In the genomic region with DNA sequence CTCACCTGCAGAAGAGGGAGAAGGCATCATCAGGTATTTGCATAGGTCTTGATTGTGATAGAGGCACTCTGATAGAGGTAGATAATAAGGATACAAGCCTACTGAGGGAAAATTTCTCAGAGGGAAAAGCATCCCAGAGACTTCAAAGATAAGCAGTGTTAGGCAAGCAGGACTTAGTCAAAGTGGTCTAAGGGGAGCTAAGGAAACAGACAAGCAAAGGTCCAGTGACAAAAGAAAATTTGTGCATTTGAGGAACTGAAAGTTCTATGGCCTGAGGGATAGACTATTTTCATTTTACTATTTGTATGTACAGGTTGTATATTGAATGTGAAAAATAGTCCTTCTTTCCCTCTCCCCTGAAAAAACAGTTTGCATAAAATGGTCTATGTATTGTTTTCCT, we compare ENCODE assay signal across 11 cellular contexts. TPM values are rescaled to one million over a fixed set of nuclear protein-coding genes. Genes with fewer than 3 reads are reported as not detected.
DNase-seq lines count a peak whose midpoint lies in the region; ATAC-seq and TF ChIP-seq lines count a peak whose summit lies in the region.
"Had no signal": no experiment of that assay in that cellular context is flagged by ENCODE, and none has a peak within 500 bp of the region (broad histone marks: within the 10 kb centered on the region; RNA-seq: fewer than 3 reads in every experiment).

No MANE protein-coding gene starts in this region.

- no peaks in the 10 kb centered on the region for H3K9me3 ChIP-seq in esophagus muscularis mucosa
- H3K9me3 ChIP-seq in osteoblast (ENCODE audit: low read depth, low read length): no peaks in the 10 kb centered on the region
- H3K9me3 ChIP-seq: SJSA1 had no signal

- no peaks in the 10 kb centered on the region for H3K79me2 ChIP-seq in osteoblast (ENCODE audit: insufficient read depth, low read length)

- H3K4me3 Mint-ChIP-seq in activated naive CD4-positive, alpha-beta T cell treated with anti-CD3 and anti-CD28 coated beads, Interleukin-2, amount 50 U/mL, for 24 hours: no peak overlapping the region
- H3K4me3 Mint-ChIP-seq in activated naive CD4-positive, alpha-beta T cell treated with anti-CD3 and anti-CD28 coated beads, Interleukin-2, amount 10 ng/mL, durations not matched to agents 7 days and 5 days: no peak overlapping the region
- H3K4me3 Mint-ChIP-seq: activated CD4-positive, alpha-beta T cell treated with anti-CD3 and anti-CD28 coated beads, Interleukin-2, amount 10 ng/mL, durations not matched to agents 24 days and 14 days had no signal

- CTCF ChIA-PET in activated naive CD4-positive, alpha-beta T cell treated with anti-CD3 and anti-CD28 coated beads, Interleukin-2, amount 10 ng/mL, durations not matched to agents 7 days and 5 days (lab: Charles Lee): interaction anchor here (0.8 to 2.0 kb wide), 9 partner anchors 10 to 957 kb away, joined by 3 to 12 read pairs (median 3); no protein-coding TSS in a partner anchor

- peaks cover 4% of the 10 kb centered on the region for H3K4me1 Mint-ChIP-seq in activated naive CD4-positive, alpha-beta T cell treated with anti-CD3 and anti-CD28 coated beads, Interleukin-2, amount 50 U/mL, for 24 hours
- no peaks in the 10 kb centered on the region for H3K4me1 Mint-ChIP-seq in activated naive CD4-positive, alpha-beta T cell treated with anti-CD3 and anti-CD28 coated beads, Interleukin-2, amount 10 ng/mL, durations not matched to agents 7 days and 5 days

- H3K27ac ChIP-seq in esophagus muscularis mucosa (replicated peaks in 1 of 4): no peak overlapping the region
- H3K27ac ChIP-seq in osteoblast (ENCODE audit: low read depth, low read length): no peak overlapping the region
- H3K27ac ChIP-seq: SJSA1 had no signal

- no peaks in the 10 kb centered on the region for H4K20me1 ChIP-seq in osteoblast (ENCODE audit: insufficient read depth, low read length)

- TF ChIP-seq CTCF in esophagus muscularis mucosa (IDR thresholded peaks at IDR 0.05) (no peak), osteoblast (IDR thresholded peaks at IDR 0.05; ENCODE audit: extremely low read depth, low read depth, low read length) (no peak)

- no peak overlapping the region for H3K4me3 ChIP-seq in esophagus muscularis mucosa
- H3K4me3 ChIP-seq in osteoblast (ENCODE audit: insufficient read depth, low read length): no peak overlapping the region
- H3K4me3 ChIP-seq: SJSA1 had no signal

- intact Hi-C loops in esophagus muscularis mucosa (cut with DNase I): loop anchor here (5.0 kb wide), 3 partner anchors 145 to 935 kb away; a partner anchor contains a TSS

- no peak for TF ChIP-seq EP300 in esophagus muscularis mucosa (IDR thresholded peaks at IDR 0.05)

- no peaks in the 10 kb centered on the region for H3K9me3 Mint-ChIP-seq in activated naive CD4-positive, alpha-beta T cell treated with anti-CD3 and anti-CD28 coated beads, Interleukin-2, amount 50 U/mL, for 24 hours
- no peaks in the 10 kb centered on the region for H3K9me3 Mint-ChIP-seq in activated naive CD4-positive, alpha-beta T cell treated with anti-CD3 and anti-CD28 coated beads, Interleukin-2, amount 10 ng/mL, durations not matched to agents 7 days and 5 days
- H3K9me3 Mint-ChIP-seq: activated CD4-positive, alpha-beta T cell treated with anti-CD3 and anti-CD28 coated beads, Interleukin-2, amount 10 ng/mL, durations not matched to agents 24 days and 14 days had no signal

- TF ChIP-seq POLR2A in esophagus muscularis mucosa (IDR thresholded peaks at IDR 0.05; ENCODE audit: low read depth): no peak

- H3K36me3 ChIP-seq in esophagus muscularis mucosa (peaks cover 0 to 25% (median 7%) of the 10 kb centered on the region in 4 donors), osteoblast (ENCODE audit: insufficient read depth, low read length) (peaks cover 3% of the 10 kb centered on the region)

- H3K27me3 Mint-ChIP-seq in activated naive CD4-positive, alpha-beta T cell treated with anti-CD3 and anti-CD28 coated beads, Interleukin-2, amount 50 U/mL, for 24 hours: no peaks in the 10 kb centered on the region
- H3K27me3 Mint-ChIP-seq in activated naive CD4-positive, alpha-beta T cell treated with anti-CD3 and anti-CD28 coated beads, Interleukin-2, amount 10 ng/mL, durations not matched to agents 7 days and 5 days: no peaks in the 10 kb centered on the region
- H3K27me3 Mint-ChIP-seq: activated CD4-positive, alpha-beta T cell treated with anti-CD3 and anti-CD28 coated beads, Interleukin-2, amount 10 ng/mL, durations not matched to agents 24 days and 14 days had no signal

- DNase-seq in activated naive CD4-positive, alpha-beta T cell treated with anti-CD3 and anti-CD28 coated beads, Interleukin-2, amount 10 ng/mL, durations not matched to agents 7 days and 5 days: no peak
- no peak for DNase-seq in NCI-H2196 treated with DMSO at 0.1 percent for 48 hours (lab: John Stamatoyannopoulos, UW; ENCODE audit: unreplicated experiment)
- no peak for DNase-seq in esophagus muscularis mucosa (ENCODE audit: extremely low spot score)
- DNase-seq in stimulated activated naive CD4-positive, alpha-beta T cell (lab: John Stamatoyannopoulos, UW): no peak
- no peak for DNase-seq in osteoblast (ENCODE audit: insufficient read length, low spot score, missing footprints)
- DNase-seq: activated naive CD4-positive, alpha-beta T cell treated with Interleukin-2 at 50 U/mL for 16 hours had no signal

- H2AFZ ChIP-seq in osteoblast (ENCODE audit: low read length): no peak overlapping the region

- ATAC-seq in HG02571 (IDR thresholded peaks at IDR 0.05; ENCODE audit: unreplicated experiment): peak; percentile 75
- peak; percentile 79 for ATAC-seq in HG03196 (IDR thresholded peaks at IDR 0.05; ENCODE audit: unreplicated experiment)

- H3K4me2 ChIP-seq in osteoblast (ENCODE audit: insufficient read depth, low read length): no peak overlapping the region

- H3K27me3 ChIP-seq in esophagus muscularis mucosa: no peaks in the 10 kb centered on the region
- no peaks in the 10 kb centered on the region for H3K27me3 ChIP-seq in osteoblast (ENCODE audit: insufficient read depth, low read length)
- H3K27me3 ChIP-seq: SJSA1 had no signal

- peaks cover 5% of the 10 kb centered on the region for H3K36me3 Mint-ChIP-seq in activated naive CD4-positive, alpha-beta T cell treated with anti-CD3 and anti-CD28 coated beads, Interleukin-2, amount 50 U/mL, for 24 hours
- peaks cover 30% of the 10 kb centered on the region for H3K36me3 Mint-ChIP-seq in activated naive CD4-positive, alpha-beta T cell treated with anti-CD3 and anti-CD28 coated beads, Interleukin-2, amount 10 ng/mL, durations not matched to agents 7 days and 5 days

- peak overlapping the region; percentile 30 for H3K27ac Mint-ChIP-seq in activated naive CD4-positive, alpha-beta T cell treated with anti-CD3 and anti-CD28 coated beads, Interleukin-2, amount 50 U/mL, for 24 hours
- H3K27ac Mint-ChIP-seq in activated naive CD4-positive, alpha-beta T cell treated with anti-CD3 and anti-CD28 coated beads, Interleukin-2, amount 10 ng/mL, durations not matched to agents 7 days and 5 days: no peak overlapping the region
- H3K27ac Mint-ChIP-seq: activated CD4-positive, alpha-beta T cell treated with anti-CD3 and anti-CD28 coated beads, Interleukin-2, amount 10 ng/mL, durations not matched to agents 24 days and 14 days had no signal

- H3K4me1 ChIP-seq in esophagus muscularis mucosa (no peaks in the 10 kb centered on the region), osteoblast (ENCODE audit: insufficient read depth, low read length) (no peaks in the 10 kb centered on the region)
- H3K4me1 ChIP-seq: SJSA1 had no signal

RNA-seq across cellular contexts. Expression of a gene that starts 27.4 kb away (rescaled TPM):
- total RNA-seq in esophagus muscularis mucosa: 10 to 100 TPM; 30.8 to 47.6 (median 37.7) TPM
- total RNA-seq in osteoblast: 36.5 and 39.4 TPM in 2 replicates
